In genomic region chr18:61893971-61894750, GRCh38 we compare ENCODE assay signal across 8 cellular contexts. TPM values are rescaled to one million over a fixed set of nuclear protein-coding genes. Genes with fewer than 3 reads are reported as not detected.
DNase-seq lines count a peak whose midpoint lies in the region; ATAC-seq and TF ChIP-seq lines count a peak whose summit lies in the region.

No MANE protein-coding gene starts in this region.

- CTCF ChIA-PET in Panc1 (lab: Charles Lee) = no interaction called here

- peak; percentile 83 for ATAC-seq in GM19438 (IDR thresholded peaks at IDR 0.05; ENCODE audit: low read depth, unreplicated experiment)
- peak; percentile 78 for ATAC-seq in HG03521 (IDR thresholded peaks at IDR 0.05; ENCODE audit: unreplicated experiment)
- peak; percentile 90 for ATAC-seq in Panc1
- ATAC-seq in foreskin keratinocyte = peak; percentile 68

- H3K27me3 Mint-ChIP-seq in neural crest cell (ENCODE audit: low read depth) = peaks cover 23% of the 10 kb centered on the region

- H3K4me3 ChIP-seq in Panc1 (ENCODE audit: low read depth in 2 of 2, low read length in 2 of 2) (peak overlapping the region; percentile 42 to 45), stomach (peak overlapping the region; percentile 65 to 95 (median 92))

- no peak overlapping the region for H3K27ac Mint-ChIP-seq in neural crest cell (ENCODE audit: unreplicated experiment)

- H3K4me1 ChIP-seq in Panc1 (ENCODE audit: control insufficient read depth, insufficient read depth, low read length) (no peaks in the 10 kb centered on the region), foreskin keratinocyte (peaks cover 36% of the 10 kb centered on the region), stomach (peaks cover 17 to 55% (median 43%) of the 10 kb centered on the region in 4 donors)

- H3K36me3 ChIP-seq in Panc1 (ENCODE audit: control insufficient read depth, insufficient read depth, low read length) (no peaks in the 10 kb centered on the region), stomach (peaks cover 8 to 13% (median 8%) of the 10 kb centered on the region in 4 donors)

- no peak for TF ChIP-seq EP300 in stomach (IDR thresholded peaks at IDR 0.05)

- H3K4me1 Mint-ChIP-seq in neural crest cell = peaks cover 25% of the 10 kb centered on the region

- no peaks in the 10 kb centered on the region for H3K9me3 ChIP-seq in Panc1 (ENCODE audit: control insufficient read depth, insufficient read depth, low read depth, low read length)
- no peaks in the 10 kb centered on the region for H3K9me3 ChIP-seq in stomach

- POLR2A ChIA-PET in Panc1 (lab: Charles Lee) = no interaction called here

- H3K27ac ChIP-seq in Panc1 (ENCODE audit: low read length) (no peak overlapping the region), foreskin keratinocyte (peak overlapping the region; percentile 80), stomach (peak overlapping the region; percentile 86 to 95 (median 94))

- H3K36me3 Mint-ChIP-seq in neural crest cell (ENCODE audit: low read depth) = peaks cover 2% of the 10 kb centered on the region

- intact Hi-C loops in Panc1 (cut with micrococcal nuclease; ENCODE audit: unreplicated experiment) = no loop called here
- intact Hi-C loops in stomach (cut with DNase I; ENCODE audit: low total_unique reads) = loop anchor here (5.0 kb wide), 1 partner anchor 257 kb away; no protein-coding TSS in a partner anchor

- TF ChIP-seq CTCF in Panc1 (IDR thresholded peaks at IDR 0.05) (no peak; the same call in 1 of the 2 replicates), foreskin keratinocyte (conservative IDR thresholded peaks at IDR 0.05) (peak; percentile 66), neural crest cell (conservative IDR thresholded peaks at IDR 0.05) (peak; percentile 30), stomach (IDR thresholded peaks at IDR 0.05) (peak in 2 of 7 experiments; percentile 21 to 50)

- peak overlapping the region; percentile 97 for H3K4me3 Mint-ChIP-seq in neural crest cell

- peak; percentile 62 for DNase-seq in CD1c-positive myeloid dendritic cell (ENCODE audit: extremely low spot score)
- no peak for DNase-seq in Panc1 (ENCODE audit: low read depth, low spot score)
- DNase-seq in activated gamma-delta T cell (lab: John Stamatoyannopoulos, UW) = peak; percentile 48
- DNase-seq in foreskin keratinocyte = peak; percentile 26 to 59
- peak; percentile 56 for DNase-seq in neural crest cell (ENCODE audit: low read depth, low spot score)
- DNase-seq in stomach = peak; percentile 89

- no peaks in the 10 kb centered on the region for H3K9me3 Mint-ChIP-seq in neural crest cell

- no peaks in the 10 kb centered on the region; the same call in 1 of the 2 replicates for H3K27me3 ChIP-seq in Panc1 (ENCODE audit: control insufficient read depth, insufficient read depth, low read length)
- H3K27me3 ChIP-seq in foreskin keratinocyte = no peaks in the 10 kb centered on the region
- H3K27me3 ChIP-seq in stomach = peaks cover 0 to 29% (median 0%) of the 10 kb centered on the region in 3 donors

- no TSS peak for BruUV-seq in Panc1 (replicated peaks; lab: Mats Ljungman, UMichigan)

- WGBS in stomach, 5 donors = 0 to 1% (median 1%) methylated on average over 23 to 85 of the region's 95 CpGs

- in situ Hi-C loops in Panc1 (cut with HindIII; ENCODE audit: low pct_unique_long_range_greater_than_20kb, low sequenced_read_pairs) = no loop called here

- no peak for TF ChIP-seq POLR2A in stomach (IDR thresholded peaks at IDR 0.05)

RNA-seq across cellular contexts. Expression of gene RNF152, which starts 1.4 kb away (rescaled TPM):
- 0.18 TPM for total RNA-seq in Panc1 (2021; ENCODE audit: unreplicated experiment)
- 0.22 TPM for polyA plus RNA-seq in Panc1 (2012; ENCODE audit: insufficient read length)
- total RNA-seq in foreskin keratinocyte = 13.1 and 14.4 TPM in 2 replicates
- 2.1 TPM in 2 replicates for polyA plus RNA-seq in foreskin keratinocyte
- 7.5 and 8.4 TPM in 2 replicates for total RNA-seq in neural crest cell
- 10 to 100 TPM; 15.2 to 99.9 (median 55.2) TPM for total RNA-seq in stomach
- polyA plus RNA-seq in stomach = 1 to 10 TPM; 1.4 to 7.3 (median 6.4) TPM
